6 cellular contexts compared by ENCODE assay signal in the genomic region with DNA sequence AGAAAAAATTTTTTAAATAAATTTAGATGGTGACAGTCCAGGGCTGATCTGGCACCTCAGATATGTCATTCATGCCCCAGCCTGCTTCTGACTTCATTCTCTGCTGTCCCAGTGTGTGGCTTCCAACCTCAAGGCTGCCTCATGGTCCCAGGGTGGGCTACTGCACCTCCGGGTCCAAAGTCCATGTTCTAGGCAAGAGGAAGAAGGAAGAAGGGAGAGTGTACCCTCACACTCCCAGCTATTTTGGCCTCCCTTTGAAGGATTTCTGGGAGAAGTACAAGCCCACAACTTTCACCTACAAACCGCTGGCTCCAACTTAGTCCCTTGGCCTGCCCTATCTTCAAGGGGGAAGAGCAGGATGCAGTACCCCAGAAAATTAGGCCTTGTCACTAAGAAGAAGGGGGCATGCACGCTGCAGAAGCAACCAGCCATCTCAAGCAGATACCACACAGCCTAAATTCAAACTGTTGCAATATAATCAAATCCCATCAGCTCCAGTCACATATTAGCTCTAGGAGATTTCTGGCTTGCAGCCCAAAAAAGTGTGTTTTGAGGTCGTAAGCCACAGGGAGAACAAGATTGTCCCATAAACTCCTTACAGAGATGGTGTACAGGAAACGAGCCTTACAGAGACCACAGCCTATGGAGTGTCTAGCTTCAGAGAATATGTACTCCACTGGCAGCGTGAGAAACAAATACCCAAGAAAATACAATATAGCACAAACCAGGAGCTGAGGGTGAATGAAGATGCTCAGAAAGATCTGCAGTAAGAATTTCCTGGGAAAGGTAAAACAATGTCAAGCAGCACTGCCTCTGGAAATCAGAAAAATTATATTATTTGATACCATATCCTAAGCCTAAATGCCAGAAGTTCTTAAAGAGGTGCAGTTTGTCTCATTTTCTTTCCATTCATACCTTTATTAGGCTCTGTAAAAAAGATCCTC. TPM values are rescaled to one million over a fixed set of nuclear protein-coding genes. Genes with fewer than 3 reads are reported as not detected.
DNase-seq lines count a peak whose midpoint lies in the region; ATAC-seq and TF ChIP-seq lines count a peak whose summit lies in the region.

No MANE protein-coding gene starts in this region.

- no peaks in the 10 kb centered on the region for H3K36me3 ChIP-seq in thoracic aorta

- H3K4me1 ChIP-seq in thoracic aorta (ENCODE audit: control insufficient read depth in 1 of 2, low read depth in 2 of 2), result peaks cover 13 to 24% of the 10 kb centered on the region in 2 donors

- H3K27ac ChIP-seq in thoracic aorta, result peak overlapping the region; percentile 68 to 70

- no peaks in the 10 kb centered on the region for H3K27me3 ChIP-seq in thoracic aorta (replicated peaks; ENCODE audit: insufficient read depth)

- TF ChIP-seq CTCF in thoracic aorta (IDR thresholded peaks at IDR 0.05), result no peak

- H3K9me3 ChIP-seq in thoracic aorta, result no peaks in the 10 kb centered on the region

- TF ChIP-seq POLR2A in erythroblast (IDR thresholded peaks at IDR 0.05; ENCODE audit: low read length), result no peak

- ATAC-seq in thoracic aorta (ENCODE audit: insufficient number of reproducible peaks, low FRiP score, low read depth), result no peak
- no peak for ATAC-seq in GM18861 (IDR thresholded peaks at IDR 0.05; ENCODE audit: unreplicated experiment)
- no peak for ATAC-seq in GM18502 (IDR thresholded peaks at IDR 0.05; ENCODE audit: poor library complexity, unreplicated experiment)

- H3K4me3 ChIP-seq in thoracic aorta, result peak overlapping the region; percentile 74

- peak; percentile 40 for DNase-seq in NCI-H510A treated with DMSO at 0.1 percent for 48 hours (lab: John Stamatoyannopoulos, UW)
- no peak for DNase-seq in NCI-H510A (lab: John Stamatoyannopoulos, UW)
- peak; percentile 32 to 63 for DNase-seq in erythroblast (lab: John Stamatoyannopoulos, UW)
- no peak for DNase-seq in thoracic aorta (ENCODE audit: low spot score)

RNA-seq across cellular contexts. Expression of gene BTN3A2, which starts 0.8 kb away (rescaled TPM):
- total RNA-seq in thoracic aorta, result 10 to 100 TPM; 11.4 to 21.2 TPM

RNA-seq across cellular contexts. Expression of gene BTN2A2, which starts 18.8 kb away (rescaled TPM):
- total RNA-seq in thoracic aorta, result 10 to 100 TPM; 18.8 to 26.1 TPM

RNA-seq across cellular contexts. Expression of gene BTN3A1, which starts 37.9 kb away (rescaled TPM):
- total RNA-seq in thoracic aorta, result 10 to 100 TPM; 11.9 to 13.5 TPM

Comparison
In these comparisons a context has a peak if more than half of its experiments do, and no peak if none do; other contexts are left out.
1. DNase-seq: peak in NCI-H510A treated with DMSO at 0.1 percent for 48 hours (single experiment) and erythroblast (2 of 2); none in NCI-H510A (single experiment) and thoracic aorta (single experiment).